Comparison of ENCODE assay signal across 11 cellular contexts in genomic region chrX:143788265-143788664, GRCh38.
A peak's percentile ranks its signal among the peaks of the same experiment; 100 is the strongest.
DNase-seq lines count a peak whose midpoint lies in the region; TF ChIP-seq lines count a peak whose summit lies in the region.
"Had no signal": no experiment of that assay in that cellular context is flagged by ENCODE, and none has a peak within 500 bp of the region (broad histone marks: within the 10 kb centered on the region; RNA-seq: fewer than 3 reads in every experiment).

No MANE protein-coding gene starts in this region.

- H3K9ac ChIP-seq in KMS-11: no peak overlapping the region

- H3K4me3 Mint-ChIP-seq in activated CD4-positive, alpha-beta memory T cell treated with anti-CD3 and anti-CD28 coated beads for 36 hours: no peak overlapping the region
- H3K4me3 Mint-ChIP-seq: stimulated activated naive CD8-positive, alpha-beta T cell treated with anti-CD3 and anti-CD28 coated beads, Interleukin-15, Interleukin-2, amounts not matched to agents 100 ng/mL and 50 ng/mL, for 24 hours had no signal

- DNase-seq in DMS153 (lab: John Stamatoyannopoulos, UW) (peak; percentile 8), SK-MEL-5 (ENCODE audit: low read depth, low spot score) (peak; percentile 63), kidney epithelial cell (ENCODE audit: low read depth) (no peak), thyroid gland (no peak), activated T-cell treated with anti-CD3 and anti-CD28 coated beads for 4 hours (no peak)
- DNase-seq in activated CD4-positive, alpha-beta T cell treated with anti-CD3 and anti-CD28 coated beads for 1 hour: no peak
- DNase-seq in activated CD4-positive, alpha-beta memory T cell treated with anti-CD3 and anti-CD28 coated beads for 36 hours: no peak
- DNase-seq: NCI-H526 treated with DMSO at 0.1 percent for 48 hours, psoas muscle had no signal

- in situ Hi-C loops in SK-MEL-5 (cut with HindIII; ENCODE audit: low pct_unique_long_range_greater_than_20kb, low sequenced_read_pairs): no loop called here

- H3K27me3 ChIP-seq in KMS-11 (ENCODE audit: insufficient read depth, low read depth) (no peaks in the 10 kb centered on the region), kidney epithelial cell (ENCODE audit: control insufficient read depth, insufficient read depth, low read length) (no peaks in the 10 kb centered on the region), thyroid gland (no peaks in the 10 kb centered on the region)

- POLR2A ChIA-PET in activated CD4-positive, alpha-beta memory T cell treated with anti-CD3 and anti-CD28 coated beads for 36 hours (lab: Charles Lee): no interaction called here

- no peak for TF ChIP-seq POLR2A in thyroid gland (IDR thresholded peaks at IDR 0.05)

- TF ChIP-seq CTCF in KMS-11 (conservative IDR thresholded peaks at IDR 0.05; ENCODE audit: low read depth, low read length) (peak; percentile 66), kidney epithelial cell (IDR thresholded peaks at IDR 0.05; ENCODE audit: insufficient read depth, low read length, poor library complexity, severe bottlenecking) (peak; percentile 61), thyroid gland (IDR thresholded peaks at IDR 0.05) (no peak)

- no peak overlapping the region for H3K4me3 ChIP-seq in KMS-11 (IDR thresholded peaks at IDR 0.05; ENCODE audit: insufficient read depth, low read depth, low read length)
- no peak overlapping the region for H3K4me3 ChIP-seq in kidney epithelial cell (ENCODE audit: low read depth, low read length)
- no peak overlapping the region for H3K4me3 ChIP-seq in thyroid gland (replicated peaks in 1 of 3)
- H3K4me3 ChIP-seq: psoas muscle had no signal

- H3K27ac ChIP-seq in KMS-11 (no peak overlapping the region), thyroid gland (no peak overlapping the region)
- H3K27ac ChIP-seq: psoas muscle had no signal

- H2AFZ ChIP-seq in KMS-11 (ENCODE audit: low read depth): no peak overlapping the region

- H3K9me3 Mint-ChIP-seq in activated CD4-positive, alpha-beta memory T cell treated with anti-CD3 and anti-CD28 coated beads for 36 hours: peaks cover 12% of the 10 kb centered on the region

- CTCF ChIA-PET in activated CD4-positive, alpha-beta memory T cell treated with anti-CD3 and anti-CD28 coated beads for 36 hours (lab: Charles Lee): no interaction called here

- H3K27ac Mint-ChIP-seq in activated CD4-positive, alpha-beta memory T cell treated with anti-CD3 and anti-CD28 coated beads for 36 hours: no peak overlapping the region
- H3K27ac Mint-ChIP-seq: stimulated activated naive CD8-positive, alpha-beta T cell treated with anti-CD3 and anti-CD28 coated beads, Interleukin-15, Interleukin-2, amounts not matched to agents 100 ng/mL and 50 ng/mL, for 24 hours had no signal

- H3K4me2 ChIP-seq in KMS-11: no peak overlapping the region

- H3K9me3 ChIP-seq in thyroid gland: no peaks in the 10 kb centered on the region
- H3K9me3 ChIP-seq: psoas muscle had no signal

- no peaks in the 10 kb centered on the region for H4K20me1 ChIP-seq in KMS-11 (ENCODE audit: insufficient read depth)

- WGBS in thyroid gland, 2 donors: 72 to 75% methylated on average over 3 of the region's 3 CpGs

- H3K4me1 Mint-ChIP-seq in activated CD4-positive, alpha-beta memory T cell treated with anti-CD3 and anti-CD28 coated beads for 36 hours (ENCODE audit: low read depth): no peaks in the 10 kb centered on the region

- intact Hi-C loops in activated CD4-positive, alpha-beta memory T cell treated with anti-CD3 and anti-CD28 coated beads for 36 hours (cut with micrococcal nuclease): no loop called here
- intact Hi-C loops in thyroid gland (cut with DNase I): no loop called here

- no peaks in the 10 kb centered on the region for H3K36me3 Mint-ChIP-seq in activated CD4-positive, alpha-beta memory T cell treated with anti-CD3 and anti-CD28 coated beads for 36 hours

- no peaks in the 10 kb centered on the region for H3K27me3 Mint-ChIP-seq in activated CD4-positive, alpha-beta memory T cell treated with anti-CD3 and anti-CD28 coated beads for 36 hours
- H3K27me3 Mint-ChIP-seq: stimulated activated naive CD8-positive, alpha-beta T cell treated with anti-CD3 and anti-CD28 coated beads, Interleukin-15, Interleukin-2, amounts not matched to agents 100 ng/mL and 50 ng/mL, for 24 hours had no signal

- H3K36me3 ChIP-seq in KMS-11 (ENCODE audit: insufficient read depth) (no peaks in the 10 kb centered on the region), kidney epithelial cell (ENCODE audit: control insufficient read depth, insufficient read depth, low read length) (no peaks in the 10 kb centered on the region), thyroid gland (no peaks in the 10 kb centered on the region)

- H3K4me1 ChIP-seq in KMS-11 (ENCODE audit: low read depth, poor library complexity, severe bottlenecking) (no peaks in the 10 kb centered on the region), thyroid gland (no peaks in the 10 kb centered on the region)
- H3K4me1 ChIP-seq: psoas muscle had no signal

- no peaks in the 10 kb centered on the region for H3K79me2 ChIP-seq in KMS-11 (ENCODE audit: insufficient read depth, low read depth)

Comparison
In these comparisons a context has a peak if more than half of its experiments do, and no peak if none do; other contexts are left out.
1. DNase-seq: peak in DMS153 (single experiment) and SK-MEL-5 (single experiment); none in kidney epithelial cell (single experiment), activated CD4-positive, alpha-beta T cell treated with anti-CD3 and anti-CD28 coated beads for 1 hour (single experiment), activated CD4-positive, alpha-beta memory T cell treated with anti-CD3 and anti-CD28 coated beads for 36 hours (single experiment), thyroid gland (0 of 2) and activated T-cell treated with anti-CD3 and anti-CD28 coated beads for 4 hours (single experiment).
2. CTCF ChIP-seq: peak in KMS-11 (single experiment) and kidney epithelial cell (single experiment); none in thyroid gland (0 of 6).